In the genomic region with DNA sequence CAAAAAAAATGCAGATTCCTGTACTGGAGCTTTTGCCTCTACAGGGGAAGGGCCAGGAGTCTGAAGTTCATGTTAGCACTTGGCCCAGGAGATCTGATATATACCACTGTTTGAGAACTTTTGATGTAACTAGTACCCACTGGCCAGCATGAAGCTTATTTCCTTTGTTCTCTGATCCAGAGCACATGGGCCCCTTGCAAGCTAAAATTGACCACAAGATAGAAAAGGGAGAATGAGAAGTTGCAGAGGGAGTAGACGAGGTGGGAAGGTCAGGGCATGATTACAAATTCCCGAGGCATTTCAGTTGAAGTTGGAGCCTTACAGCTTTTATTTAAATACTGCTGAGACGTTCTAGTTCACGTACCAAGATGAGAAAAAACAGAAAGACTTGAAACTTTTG, we compare ENCODE assay signal across 23 cellular contexts.
"Had no signal": no experiment of that assay in that cellular context is flagged by ENCODE, and none has a peak within 500 bp of the region (broad histone marks: within the 10 kb centered on the region; RNA-seq: fewer than 3 reads in every experiment).

No MANE protein-coding gene starts in this region.

- H3K36me3 ChIP-seq: gastroesophageal sphincter, heart left ventricle, left ventricle myocardium inferior, lower lobe of right lung, spleen, suprapubic skin, thyroid gland, vagina had no signal

- H3K9me3 ChIP-seq: gastroesophageal sphincter, heart left ventricle, left ventricle myocardium inferior, lower lobe of right lung, psoas muscle, spleen, suprapubic skin, thyroid gland, vagina had no signal

- DNase-seq: cerebellar nuclear complex; cortex of kidney; foreskin keratinocyte; heart left ventricle; kidney; left cardiac atrium; left ventricle myocardium inferior; lower lobe of right lung; naive thymus-derived CD8-positive, alpha-beta T cell; nucleus accumbens; psoas muscle; right cardiac atrium; spleen; stimulated activated CD4-positive, alpha-beta T cell treated with anti-CD3 and anti-CD28 coated beads, Interleukin-2, amount 100 ng/mL, for 48 hours; stimulated activated naive CD4-positive, alpha-beta T cell; stimulated activated naive CD8-positive, alpha-beta T cell treated with anti-CD3 and anti-CD28 coated beads, Interleukin-15, amount 100 ng/mL, for 72 hours; thyroid gland; trophoblast cell had no signal

- FAIRE-seq: kidney had no signal

- H3K27me3 ChIP-seq: foreskin keratinocyte, hepatocyte, thyroid gland, vagina had no signal

- H3K4me3 ChIP-seq: gastroesophageal sphincter, heart left ventricle, hepatocyte, left ventricle myocardium inferior, lower lobe of right lung, psoas muscle, skin epidermis, spleen, suprapubic skin, thyroid gland, vagina had no signal

- H2AFZ ChIP-seq: hepatocyte had no signal

- H3K4me1 ChIP-seq: foreskin keratinocyte, gastroesophageal sphincter, heart left ventricle, left ventricle myocardium inferior, lower lobe of right lung, psoas muscle, spleen, thyroid gland, vagina had no signal
